In genomic region chr10:98910048-98910447, GRCh38 we compare ENCODE assay signal across 21 cellular contexts.
DNase-seq lines count a peak whose midpoint lies in the region; ATAC-seq and TF ChIP-seq lines count a peak whose summit lies in the region.
"Had no signal": no experiment of that assay in that cellular context is flagged by ENCODE, and none has a peak within 500 bp of the region (broad histone marks: within the 10 kb centered on the region; RNA-seq: fewer than 3 reads in every experiment).

No MANE protein-coding gene starts in this region.

- no peak overlapping the region for H3K27ac Mint-ChIP-seq in GM23338
- H3K27ac Mint-ChIP-seq in chondrocyte (ENCODE audit: unreplicated experiment), result no peak overlapping the region
- H3K27ac Mint-ChIP-seq: activated naive CD8-positive, alpha-beta T cell treated with anti-CD3 and anti-CD28 coated beads for 36 hours; nephron progenitor cell; T-helper 1 cell treated with Interleukin-12 subunit alpha and Interleukin-12 subunit beta and Interleukin-4 antibody, amounts not matched to agents 30 μg/mL and 1 μg/mL, for 36 hours had no signal

- no peaks in the 10 kb centered on the region for H3K9me2 ChIP-seq in GM23338 (ENCODE audit: insufficient read depth)

- no peaks in the 10 kb centered on the region for H3F3A ChIP-seq in GM23338 (replicated peaks; ENCODE audit: low read depth)

- H3K14ac ChIP-seq in mesenchymal stem cell (ENCODE audit: low read length in 2 of 2), result no peak overlapping the region

- no peak overlapping the region for H4K91ac ChIP-seq in mesenchymal stem cell (ENCODE audit: low read length)

- no peak overlapping the region for H4K8ac ChIP-seq in mesenchymal stem cell (ENCODE audit: low read length)

- intact Hi-C loops in sigmoid colon (cut with DNase I), result no loop called here

- no peak for TF ChIP-seq EP300 in sigmoid colon (IDR thresholded peaks at IDR 0.05)

- H3K18ac ChIP-seq in mesenchymal stem cell (ENCODE audit: low read depth in 1 of 2, low read length in 2 of 2), result peak overlapping the region in 1 of 2 experiments; percentile 52

- H3K27ac ChIP-seq in GM23338 (ENCODE audit: low read depth) (no peak overlapping the region), WERI-Rb-1 (peak overlapping the region; percentile 54), mesenchymal stem cell (ENCODE audit: low read length, poor library complexity, severe bottlenecking) (no peak overlapping the region), sigmoid colon (no peak overlapping the region)
- H3K27ac ChIP-seq: left lung had no signal

- no peaks in the 10 kb centered on the region for H3K4me1 ChIP-seq in GM23338 (ENCODE audit: insufficient read depth)
- no peaks in the 10 kb centered on the region for H3K4me1 ChIP-seq in mesenchymal stem cell (ENCODE audit: control insufficient read depth, insufficient read depth, low read depth, low read length)
- no peaks in the 10 kb centered on the region for H3K4me1 ChIP-seq in sigmoid colon
- H3K4me1 ChIP-seq: left lung had no signal

- H3K4me3 ChIP-seq in GM23338 (no peak overlapping the region), WERI-Rb-1 (ENCODE audit: low read depth, low read length) (no peak overlapping the region), mesenchymal stem cell (ENCODE audit: insufficient read depth in 1 of 2, low read depth in 1 of 2, low read length in 2 of 2) (no peak overlapping the region), sigmoid colon (no peak overlapping the region)
- H3K4me3 ChIP-seq: gastroesophageal sphincter, left lung had no signal

- H2AFZ ChIP-seq in GM23338 (no peak overlapping the region), mesenchymal stem cell (ENCODE audit: low read depth, low read length) (no peak overlapping the region)

- H3K4ac ChIP-seq in mesenchymal stem cell (ENCODE audit: low read depth in 1 of 2, low read length in 2 of 2), result no peak overlapping the region

- H3K27me3 ChIP-seq in GM23338 (ENCODE audit: insufficient read depth), result no peaks in the 10 kb centered on the region
- H3K27me3 ChIP-seq in WERI-Rb-1 (ENCODE audit: insufficient read depth, low read depth, severe bottlenecking), result no peaks in the 10 kb centered on the region
- no peaks in the 10 kb centered on the region for H3K27me3 ChIP-seq in mesenchymal stem cell (ENCODE audit: control insufficient read depth in 1 of 2, insufficient read depth in 1 of 2, low read length in 2 of 2)
- H3K27me3 ChIP-seq in sigmoid colon, result no peaks in the 10 kb centered on the region
- H3K27me3 ChIP-seq: gastroesophageal sphincter, left lung had no signal

- no peaks in the 10 kb centered on the region for H3K4me1 Mint-ChIP-seq in GM23338
- H3K4me1 Mint-ChIP-seq in chondrocyte (ENCODE audit: low read depth), result no peaks in the 10 kb centered on the region
- H3K4me1 Mint-ChIP-seq: activated naive CD8-positive, alpha-beta T cell treated with anti-CD3 and anti-CD28 coated beads for 36 hours had no signal

- H2BK5ac ChIP-seq in mesenchymal stem cell (ENCODE audit: low read depth, low read length, poor library complexity, severe bottlenecking), result no peak overlapping the region

- no peak overlapping the region for H2BK120ac ChIP-seq in mesenchymal stem cell (ENCODE audit: low read depth, low read length)

- H3K27me3 Mint-ChIP-seq in GM23338 (ENCODE audit: insufficient read depth, low read depth, poor library complexity) (peaks cover 1% of the 10 kb centered on the region), chondrocyte (ENCODE audit: low read depth) (peaks cover 10% of the 10 kb centered on the region)
- H3K27me3 Mint-ChIP-seq: activated naive CD8-positive, alpha-beta T cell treated with anti-CD3 and anti-CD28 coated beads for 36 hours had no signal

- TF ChIP-seq POLR2A in sigmoid colon (IDR thresholded peaks at IDR 0.05), result no peak

- no peak overlapping the region for H3K23ac ChIP-seq in mesenchymal stem cell (ENCODE audit: low read length in 2 of 2)

- H3K4me3 Mint-ChIP-seq in GM23338 (no peak overlapping the region), chondrocyte (ENCODE audit: unreplicated experiment) (no peak overlapping the region)
- H3K4me3 Mint-ChIP-seq: activated naive CD8-positive, alpha-beta T cell treated with anti-CD3 and anti-CD28 coated beads for 36 hours; nephron progenitor cell; T-helper 1 cell treated with Interleukin-12 subunit alpha and Interleukin-12 subunit beta and Interleukin-4 antibody, amounts not matched to agents 30 μg/mL and 1 μg/mL, for 36 hours had no signal

- H3K9ac ChIP-seq in mesenchymal stem cell (ENCODE audit: low read length), result no peak overlapping the region

- H2BK12ac ChIP-seq in mesenchymal stem cell (ENCODE audit: low read length in 2 of 2), result peak overlapping the region in 1 of 2 experiments; percentile 91

- no peaks in the 10 kb centered on the region for H3K79me1 ChIP-seq in mesenchymal stem cell (replicated peaks; ENCODE audit: low read length, poor library complexity, severe bottlenecking)

- H4K20me1 ChIP-seq in GM23338 (replicated peaks; ENCODE audit: insufficient read depth), result no peaks in the 10 kb centered on the region

- H3K9me3 ChIP-seq in WERI-Rb-1 (ENCODE audit: severe bottlenecking), result no peaks in the 10 kb centered on the region
- H3K9me3 ChIP-seq in mesenchymal stem cell (ENCODE audit: control insufficient read depth, low read length), result no peaks in the 10 kb centered on the region
- no peaks in the 10 kb centered on the region for H3K9me3 ChIP-seq in sigmoid colon
- H3K9me3 ChIP-seq: gastroesophageal sphincter, left lung had no signal

- no peak overlapping the region for H2AK5ac ChIP-seq in mesenchymal stem cell (ENCODE audit: low read length, severe bottlenecking)

- ATAC-seq in GM23338 (peak; percentile 24; the same call in 1 of the 3 replicates), HG03095 (IDR thresholded peaks at IDR 0.05; ENCODE audit: unreplicated experiment) (no peak)
- ATAC-seq: esophagus mucosa, gastroesophageal sphincter, HCT116, left lung had no signal

- H3K79me2 ChIP-seq in GM23338 (replicated peaks; ENCODE audit: insufficient read depth), result no peaks in the 10 kb centered on the region

- H3K36me3 Mint-ChIP-seq in GM23338 (ENCODE audit: low read depth), result no peaks in the 10 kb centered on the region
- H3K36me3 Mint-ChIP-seq in chondrocyte (ENCODE audit: low read depth), result no peaks in the 10 kb centered on the region
- H3K36me3 Mint-ChIP-seq: activated naive CD8-positive, alpha-beta T cell treated with anti-CD3 and anti-CD28 coated beads for 36 hours had no signal

- H3K9me3 Mint-ChIP-seq in GM23338, result no peaks in the 10 kb centered on the region
- H3K9me3 Mint-ChIP-seq in chondrocyte (ENCODE audit: low read depth), result no peaks in the 10 kb centered on the region
- H3K9me3 Mint-ChIP-seq: activated naive CD8-positive, alpha-beta T cell treated with anti-CD3 and anti-CD28 coated beads for 36 hours; nephron progenitor cell; T-helper 1 cell treated with Interleukin-12 subunit alpha and Interleukin-12 subunit beta and Interleukin-4 antibody, amounts not matched to agents 30 μg/mL and 1 μg/mL, for 36 hours had no signal

- no peak for TF ChIP-seq CTCF in GM23338 (conservative IDR thresholded peaks at IDR 0.05; ENCODE audit: low read depth in 2 of 2)
- TF ChIP-seq CTCF in WERI-Rb-1 (IDR thresholded peaks at IDR 0.05; ENCODE audit: low read depth, low read length), result no peak
- no peak for TF ChIP-seq CTCF in sigmoid colon (IDR thresholded peaks at IDR 0.05)
- TF ChIP-seq CTCF in chondrocyte (IDR thresholded peaks at IDR 0.05), result no peak

- no peak overlapping the region for H2BK15ac ChIP-seq in mesenchymal stem cell (ENCODE audit: low read depth, poor library complexity, severe bottlenecking)

- no peak for DNase-seq in GM23338 (ENCODE audit: low spot score)
- DNase-seq in NCI-H82 treated with DMSO at 0.1 percent for 48 hours (lab: John Stamatoyannopoulos, UW; ENCODE audit: unreplicated experiment), result peak; percentile 77
- DNase-seq in WERI-Rb-1, result peak; percentile 80
- DNase-seq in mesenchymal stem cell, result peak; percentile 57
- DNase-seq in sigmoid colon, result no peak
- DNase-seq in chondrocyte (ENCODE audit: low spot score), result no peak
- DNase-seq in NCI-H1436 (lab: John Stamatoyannopoulos, UW), result no peak
- DNase-seq: activated naive CD8-positive, alpha-beta T cell treated with anti-CD3 and anti-CD28 coated beads for 36 hours; effector CD4-positive, alpha-beta T cell; GF-D8; KG1; left lung; NCI-H1694; NCI-H2227 treated with DMSO at 0.1 percent for 48 hours; nephron progenitor cell; SIG-M5 had no signal

- H3K36me3 ChIP-seq in GM23338 (ENCODE audit: insufficient read depth), result no peaks in the 10 kb centered on the region
- no peaks in the 10 kb centered on the region for H3K36me3 ChIP-seq in WERI-Rb-1
- no peaks in the 10 kb centered on the region for H3K36me3 ChIP-seq in mesenchymal stem cell (ENCODE audit: control insufficient read depth in 1 of 2, insufficient read depth in 2 of 2, low read depth in 1 of 2, low read length in 2 of 2)
- no peaks in the 10 kb centered on the region for H3K36me3 ChIP-seq in sigmoid colon
- H3K36me3 ChIP-seq: gastroesophageal sphincter, left lung had no signal

- H3K4me2 ChIP-seq in GM23338 (no peak overlapping the region), mesenchymal stem cell (ENCODE audit: low read length, poor library complexity, severe bottlenecking) (no peak overlapping the region)

TF ChIP-seq in GM23338, 12 proteins besides CTCF, POLR2A, EP300 and RAD21 (continues in another document):
- TF ChIP-seq STAT1 (IDR thresholded peaks at IDR 0.05; ENCODE audit: unreplicated experiment) (no peak), ZNF331 (CRISPR knock-in tag; IDR thresholded peaks at IDR 0.05; ENCODE audit: low read depth) (no peak), REST (IDR thresholded peaks at IDR 0.05; ENCODE audit: unreplicated experiment) (no peak)

Comparison
In these comparisons a context has a peak if more than half of its experiments do, and no peak if none do; other contexts are left out.
1. DNase-seq: peak in NCI-H82 treated with DMSO at 0.1 percent for 48 hours (single experiment), WERI-Rb-1 (single experiment) and mesenchymal stem cell (single experiment); none in GM23338 (single experiment), sigmoid colon (single experiment), chondrocyte (single experiment) and NCI-H1436 (single experiment).